Comparison of ENCODE assay signal across 18 cellular contexts in genomic region chr15:82297546-82297945, GRCh38. TPM values are rescaled to one million over a fixed set of nuclear protein-coding genes. Genes with fewer than 3 reads are reported as not detected.
DNase-seq lines count a peak whose midpoint lies in the region; ATAC-seq and TF ChIP-seq lines count a peak whose summit lies in the region.
"Had no signal": no experiment of that assay in that cellular context is flagged by ENCODE, and none has a peak within 500 bp of the region (broad histone marks: within the 10 kb centered on the region; RNA-seq: fewer than 3 reads in every experiment).

No MANE protein-coding gene starts in this region.

- H3K27me3 ChIP-seq in esophagus muscularis mucosa (peaks cover 0 to 13% (median 0%) of the 10 kb centered on the region in 4 donors), vagina (no peaks in the 10 kb centered on the region)
- H3K27me3 ChIP-seq: MG63 had no signal

- CTCF ChIA-PET in activated CD8-positive, alpha-beta T cell treated with anti-CD3 and anti-CD28 coated beads, Interleukin-2, amount 10 ng/mL, durations not matched to agents 7 days and 5 days (lab: Charles Lee) = no interaction called here
- CTCF ChIA-PET in activated CD8-positive, alpha-beta T cell treated with anti-CD3 and anti-CD28 coated beads for 36 hours (lab: Charles Lee) = no interaction called here

- TF ChIP-seq POLR2A in esophagus muscularis mucosa (IDR thresholded peaks at IDR 0.05; ENCODE audit: low read depth) = no peak
- TF ChIP-seq POLR2A in vagina (IDR thresholded peaks at IDR 0.05) = no peak

- TF ChIP-seq CTCF in activated CD8-positive, alpha-beta T cell treated with anti-CD3 and anti-CD28 coated beads for 36 hours (IDR thresholded peaks at IDR 0.05) = no peak
- TF ChIP-seq CTCF in esophagus muscularis mucosa (IDR thresholded peaks at IDR 0.05) = no peak
- TF ChIP-seq CTCF in vagina (IDR thresholded peaks at IDR 0.05) = no peak

- no peak for DNase-seq in activated CD8-positive, alpha-beta T cell treated with anti-CD3 and anti-CD28 coated beads, Interleukin-2, amount 10 ng/mL, durations not matched to agents 7 days and 5 days
- DNase-seq in activated CD8-positive, alpha-beta T cell treated with anti-CD3 and anti-CD28 coated beads for 36 hours = no peak
- DNase-seq in HT-29 (ENCODE audit: low spot score) = peak; percentile 28
- DNase-seq in esophagus muscularis mucosa (ENCODE audit: extremely low spot score) = peak; percentile 74
- no peak for DNase-seq in natural killer cell treated with Interleukin-12 subunit alpha and Interleukin-12 subunit beta and Interleukin-15 and Interleukin-18, amount 100 ng/mL, for 72 hours (ENCODE audit: low spot score)
- no peak for DNase-seq in vagina (ENCODE audit: extremely low spot score in 2 of 2)
- DNase-seq in cardiac septum (ENCODE audit: low spot score) = no peak
- DNase-seq in activated T-cell treated with anti-CD3 and anti-CD28 coated beads, Interleukin-2, amount 50 U/mL, for 1 hour = no peak
- DNase-seq: 8988T, DMS79, GM23248, KG1, MG63, NCI-H1092 treated with DMSO at 0.1 percent for 48 hours, NCI-H187, NCI-H510A treated with DMSO at 0.1 percent for 48 hours had no signal

- no peak overlapping the region for H3K4me3 Mint-ChIP-seq in activated CD8-positive, alpha-beta T cell treated with anti-CD3 and anti-CD28 coated beads, Interleukin-2, amount 10 ng/mL, durations not matched to agents 7 days and 5 days
- no peak overlapping the region for H3K4me3 Mint-ChIP-seq in activated CD8-positive, alpha-beta T cell treated with anti-CD3 and anti-CD28 coated beads for 36 hours
- peak overlapping the region; percentile 33 for H3K4me3 Mint-ChIP-seq in natural killer cell treated with Interleukin-12 subunit alpha and Interleukin-12 subunit beta and Interleukin-15 and Interleukin-18, amount 100 ng/mL, for 72 hours

- H3K4me3 ChIP-seq in esophagus muscularis mucosa (no peak overlapping the region), vagina (no peak overlapping the region)
- H3K4me3 ChIP-seq: GM12878, GM23248, MG63 had no signal

- peaks cover 0 to 4% (median 0%) of the 10 kb centered on the region in 4 donors for H3K4me1 ChIP-seq in esophagus muscularis mucosa
- no peaks in the 10 kb centered on the region for H3K4me1 ChIP-seq in vagina

- H3K27ac Mint-ChIP-seq in activated CD8-positive, alpha-beta T cell treated with anti-CD3 and anti-CD28 coated beads, Interleukin-2, amount 10 ng/mL, durations not matched to agents 7 days and 5 days = peak overlapping the region; percentile 22
- H3K27ac Mint-ChIP-seq in activated CD8-positive, alpha-beta T cell treated with anti-CD3 and anti-CD28 coated beads for 36 hours = no peak overlapping the region
- peak overlapping the region; percentile 15 to 44 for H3K27ac Mint-ChIP-seq in natural killer cell treated with Interleukin-12 subunit alpha and Interleukin-12 subunit beta and Interleukin-15 and Interleukin-18, amount 100 ng/mL, for 72 hours

- no peaks in the 10 kb centered on the region for H3K9me3 Mint-ChIP-seq in activated CD8-positive, alpha-beta T cell treated with anti-CD3 and anti-CD28 coated beads, Interleukin-2, amount 10 ng/mL, durations not matched to agents 7 days and 5 days (ENCODE audit: insufficient read depth)
- no peaks in the 10 kb centered on the region for H3K9me3 Mint-ChIP-seq in activated CD8-positive, alpha-beta T cell treated with anti-CD3 and anti-CD28 coated beads for 36 hours
- no peaks in the 10 kb centered on the region for H3K9me3 Mint-ChIP-seq in natural killer cell treated with Interleukin-12 subunit alpha and Interleukin-12 subunit beta and Interleukin-15 and Interleukin-18, amount 100 ng/mL, for 72 hours

- 93% methylated on average over 5 of the region's 5 CpGs for WGBS in esophagus muscularis mucosa

- no peaks in the 10 kb centered on the region for H3K36me3 Mint-ChIP-seq in activated CD8-positive, alpha-beta T cell treated with anti-CD3 and anti-CD28 coated beads, Interleukin-2, amount 10 ng/mL, durations not matched to agents 7 days and 5 days (ENCODE audit: low read depth)
- no peaks in the 10 kb centered on the region for H3K36me3 Mint-ChIP-seq in activated CD8-positive, alpha-beta T cell treated with anti-CD3 and anti-CD28 coated beads for 36 hours (ENCODE audit: low read depth)
- no peaks in the 10 kb centered on the region for H3K36me3 Mint-ChIP-seq in natural killer cell treated with Interleukin-12 subunit alpha and Interleukin-12 subunit beta and Interleukin-15 and Interleukin-18, amount 100 ng/mL, for 72 hours

- intact Hi-C loops in activated CD8-positive, alpha-beta T cell treated with anti-CD3 and anti-CD28 coated beads for 36 hours (cut with micrococcal nuclease) = no loop called here
- intact Hi-C loops in esophagus muscularis mucosa (cut with DNase I) (no loop called here), vagina (cut with DNase I) (no loop called here), cardiac septum (cut with DNase I) (no loop called here)

- peaks cover 23% of the 10 kb centered on the region for H3K4me1 Mint-ChIP-seq in activated CD8-positive, alpha-beta T cell treated with anti-CD3 and anti-CD28 coated beads, Interleukin-2, amount 10 ng/mL, durations not matched to agents 7 days and 5 days (ENCODE audit: low read depth)
- H3K4me1 Mint-ChIP-seq in activated CD8-positive, alpha-beta T cell treated with anti-CD3 and anti-CD28 coated beads for 36 hours (ENCODE audit: low read depth) = peaks cover 9% of the 10 kb centered on the region
- peaks cover 8 to 10% of the 10 kb centered on the region in 2 donors for H3K4me1 Mint-ChIP-seq in natural killer cell treated with Interleukin-12 subunit alpha and Interleukin-12 subunit beta and Interleukin-15 and Interleukin-18, amount 100 ng/mL, for 72 hours (ENCODE audit: low read depth in 2 of 2)

- H3K27ac ChIP-seq in esophagus muscularis mucosa (replicated peaks in 1 of 4) = no peak overlapping the region
- no peak overlapping the region for H3K27ac ChIP-seq in vagina
- H3K27ac ChIP-seq: C4-2B, GM23248 had no signal

- ATAC-seq in activated CD8-positive, alpha-beta T cell treated with anti-CD3 and anti-CD28 coated beads, Interleukin-2, amount 10 ng/mL, durations not matched to agents 7 days and 5 days = no peak
- no peak for ATAC-seq in activated CD8-positive, alpha-beta T cell treated with anti-CD3 and anti-CD28 coated beads for 36 hours
- ATAC-seq in natural killer cell treated with Interleukin-12 subunit alpha and Interleukin-12 subunit beta and Interleukin-15 and Interleukin-18, amount 100 ng/mL, for 72 hours = no peak
- ATAC-seq: GM12878 had no signal

- H3K36me3 ChIP-seq in esophagus muscularis mucosa (no peaks in the 10 kb centered on the region), vagina (no peaks in the 10 kb centered on the region)
- H3K36me3 ChIP-seq: MG63 had no signal

- TF ChIP-seq EP300 in esophagus muscularis mucosa (IDR thresholded peaks at IDR 0.05) = no peak

- H3K9me3 ChIP-seq in esophagus muscularis mucosa (no peaks in the 10 kb centered on the region), vagina (no peaks in the 10 kb centered on the region)
- H3K9me3 ChIP-seq: MG63 had no signal

- POLR2A ChIA-PET in activated CD8-positive, alpha-beta T cell treated with anti-CD3 and anti-CD28 coated beads, Interleukin-2, amount 10 ng/mL, durations not matched to agents 7 days and 5 days (lab: Charles Lee) = no interaction called here
- POLR2A ChIA-PET in activated CD8-positive, alpha-beta T cell treated with anti-CD3 and anti-CD28 coated beads for 36 hours (lab: Charles Lee) = no interaction called here

- H3K27me3 Mint-ChIP-seq in activated CD8-positive, alpha-beta T cell treated with anti-CD3 and anti-CD28 coated beads, Interleukin-2, amount 10 ng/mL, durations not matched to agents 7 days and 5 days (ENCODE audit: low read depth) = no peaks in the 10 kb centered on the region
- no peaks in the 10 kb centered on the region for H3K27me3 Mint-ChIP-seq in activated CD8-positive, alpha-beta T cell treated with anti-CD3 and anti-CD28 coated beads for 36 hours
- no peaks in the 10 kb centered on the region for H3K27me3 Mint-ChIP-seq in natural killer cell treated with Interleukin-12 subunit alpha and Interleukin-12 subunit beta and Interleukin-15 and Interleukin-18, amount 100 ng/mL, for 72 hours

RNA-seq across cellular contexts. Expression of gene SAXO2, which starts 34.9 kb away (rescaled TPM):
- total RNA-seq in activated CD8-positive, alpha-beta T cell treated with anti-CD3 and anti-CD28 coated beads, Interleukin-2, amount 10 ng/mL, durations not matched to agents 7 days and 5 days = 1 to 10 TPM; 1.6 to 2.0 TPM
- total RNA-seq in activated CD8-positive, alpha-beta T cell treated with anti-CD3 and anti-CD28 coated beads for 36 hours = 1 to 10 TPM; 1.1 to 2.8 TPM
- total RNA-seq in HT-29 (2014; rRNA removed; shearing (Covaris generic)) = 1.2 and 1.9 TPM in 2 replicates
- total RNA-seq in esophagus muscularis mucosa (1 to 10 TPM in 2 of 4 donors, under 1 TPM in 1, not detected in 1; 0.39 to 1.7 (median 1.3) TPM), vagina (not detected), cardiac septum (3.3 TPM)
- total RNA-seq in natural killer cell treated with Interleukin-12 subunit alpha and Interleukin-12 subunit beta and Interleukin-15 and Interleukin-18, amount 100 ng/mL, for 72 hours = 1 to 10 TPM in 1 of 2 donors, under 1 TPM in 1; 0.59 to 1.3 TPM
- total RNA-seq: GM23248 had no signal

RNA-seq across cellular contexts. Expression of gene EFL1, which starts 35.0 kb away (rescaled TPM):
- total RNA-seq in activated CD8-positive, alpha-beta T cell treated with anti-CD3 and anti-CD28 coated beads, Interleukin-2, amount 10 ng/mL, durations not matched to agents 7 days and 5 days = 10 to 100 TPM; 25.9 to 29.0 TPM
- 10 to 100 TPM; 23.7 to 25.6 TPM for total RNA-seq in activated CD8-positive, alpha-beta T cell treated with anti-CD3 and anti-CD28 coated beads for 36 hours
- 15.1 and 15.5 TPM in 2 replicates for total RNA-seq in HT-29 (2014; rRNA removed; shearing (Covaris generic))
- 10 to 100 TPM; 13.0 to 17.4 (median 13.2) TPM for total RNA-seq in esophagus muscularis mucosa
- total RNA-seq in natural killer cell treated with Interleukin-12 subunit alpha and Interleukin-12 subunit beta and Interleukin-15 and Interleukin-18, amount 100 ng/mL, for 72 hours = 10 to 100 TPM; 23.4 to 35.6 TPM
- 13.3 TPM for total RNA-seq in vagina
- total RNA-seq in cardiac septum = 10.3 TPM

RNA-seq across cellular contexts. Expression of gene GOLGA6L10, which starts 51.7 kb away (rescaled TPM):
- under 1 TPM; 0.83 to 0.84 TPM for total RNA-seq in activated CD8-positive, alpha-beta T cell treated with anti-CD3 and anti-CD28 coated beads, Interleukin-2, amount 10 ng/mL, durations not matched to agents 7 days and 5 days
- total RNA-seq in activated CD8-positive, alpha-beta T cell treated with anti-CD3 and anti-CD28 coated beads for 36 hours = 1 to 10 TPM; 2.5 to 3.0 TPM
- 0.16 TPM in 1 of 2 replicates, not detected in the other for total RNA-seq in HT-29 (2014; rRNA removed; shearing (Covaris generic))
- total RNA-seq in esophagus muscularis mucosa (1 to 10 TPM in 2 of 4 donors, under 1 TPM in 2; 0.33 to 1.7 (median 0.99) TPM), vagina (3.4 TPM), cardiac septum (0.86 TPM)
- total RNA-seq in natural killer cell treated with Interleukin-12 subunit alpha and Interleukin-12 subunit beta and Interleukin-15 and Interleukin-18, amount 100 ng/mL, for 72 hours = 1 to 10 TPM; 2.4 to 3.0 TPM

Comparison
In these comparisons a context has a peak if more than half of its experiments do, and no peak if none do; other contexts are left out.
1. DNase-seq: peak in HT-29 (single experiment) and esophagus muscularis mucosa (single experiment); none in activated CD8-positive, alpha-beta T cell treated with anti-CD3 and anti-CD28 coated beads, Interleukin-2, amount 10 ng/mL, durations not matched to agents 7 days and 5 days (single experiment), activated CD8-positive, alpha-beta T cell treated with anti-CD3 and anti-CD28 coated beads for 36 hours (single experiment), natural killer cell treated with Interleukin-12 subunit alpha and Interleukin-12 subunit beta and Interleukin-15 and Interleukin-18, amount 100 ng/mL, for 72 hours (single experiment), vagina (0 of 2), cardiac septum (single experiment) and activated T-cell treated with anti-CD3 and anti-CD28 coated beads, Interleukin-2, amount 50 U/mL, for 1 hour (single experiment).